Comparison of ENCODE assay signal across 13 cellular contexts in genomic region chrX:9940397-9940796, GRCh38. TPM values are rescaled to one million over a fixed set of nuclear protein-coding genes. Genes with fewer than 3 reads are reported as not detected.
DNase-seq lines count a peak whose midpoint lies in the region; ATAC-seq lines count a peak whose summit lies in the region.
"Had no signal": no experiment of that assay in that cellular context is flagged by ENCODE, and none has a peak within 500 bp of the region (broad histone marks: within the 10 kb centered on the region; RNA-seq: fewer than 3 reads in every experiment).

No MANE protein-coding gene starts in this region.

- no peaks in the 10 kb centered on the region for H3K36me3 Mint-ChIP-seq in activated naive CD4-positive, alpha-beta T cell treated with anti-CD3 and anti-CD28 coated beads for 36 hours (ENCODE audit: low read depth)
- H3K36me3 Mint-ChIP-seq: activated naive CD4-positive, alpha-beta T cell treated with anti-CD3 and anti-CD28 coated beads, Interleukin-2, amount 50 U/mL, for 72 hours had no signal

- CTCF ChIA-PET in activated naive CD4-positive, alpha-beta T cell treated with anti-CD3 and anti-CD28 coated beads for 36 hours (lab: Charles Lee), result interaction anchor here (0.6 kb wide), 1 partner anchor 44 kb away, joined by 3 read pairs; no protein-coding TSS in a partner anchor

- peaks cover 6% of the 10 kb centered on the region for H3K4me1 Mint-ChIP-seq in activated naive CD4-positive, alpha-beta T cell treated with anti-CD3 and anti-CD28 coated beads for 36 hours (ENCODE audit: low read depth)

- H3K4me1 ChIP-seq in SJCRH30, result peaks cover 5% of the 10 kb centered on the region; the same call in 1 of the 2 replicates
- H3K4me1 ChIP-seq: right atrium auricular region had no signal

- H3K27ac Mint-ChIP-seq in activated naive CD4-positive, alpha-beta T cell treated with anti-CD3 and anti-CD28 coated beads for 36 hours, result no peak overlapping the region
- H3K27ac Mint-ChIP-seq: activated naive CD4-positive, alpha-beta T cell treated with anti-CD3 and anti-CD28 coated beads, Interleukin-2, amount 50 U/mL, for 72 hours had no signal

- H3K4me3 ChIP-seq in SJCRH30, result no peak overlapping the region
- H3K4me3 ChIP-seq: right atrium auricular region, SK-N-MC had no signal

- H3K27me3 Mint-ChIP-seq in activated naive CD4-positive, alpha-beta T cell treated with anti-CD3 and anti-CD28 coated beads for 36 hours (ENCODE audit: low read depth), result peaks cover 12% of the 10 kb centered on the region

- ATAC-seq in GM18870 (IDR thresholded peaks at IDR 0.05; ENCODE audit: unreplicated experiment), result no peak
- ATAC-seq: activated naive CD4-positive, alpha-beta T cell treated with anti-CD3 and anti-CD28 coated beads, Interleukin-2, amount 50 U/mL, for 72 hours had no signal

- H3K27ac ChIP-seq in SJCRH30, result no peak overlapping the region
- H3K27ac ChIP-seq: right atrium auricular region, SK-N-MC had no signal

- no peaks in the 10 kb centered on the region for H3K9me3 ChIP-seq in SJCRH30 (replicated peaks)

- no peaks in the 10 kb centered on the region for H3K27me3 ChIP-seq in SJCRH30
- H3K27me3 ChIP-seq: right atrium auricular region had no signal

- no peak overlapping the region for H3K4me3 Mint-ChIP-seq in activated naive CD4-positive, alpha-beta T cell treated with anti-CD3 and anti-CD28 coated beads for 36 hours

- H3K9me3 Mint-ChIP-seq in activated naive CD4-positive, alpha-beta T cell treated with anti-CD3 and anti-CD28 coated beads for 36 hours, result no peaks in the 10 kb centered on the region
- H3K9me3 Mint-ChIP-seq: activated naive CD4-positive, alpha-beta T cell treated with anti-CD3 and anti-CD28 coated beads, Interleukin-2, amount 50 U/mL, for 72 hours had no signal

- H3K36me3 ChIP-seq in SJCRH30, result no peaks in the 10 kb centered on the region
- H3K36me3 ChIP-seq: right atrium auricular region had no signal

- DNase-seq in activated naive CD4-positive, alpha-beta T cell treated with anti-CD3 and anti-CD28 coated beads for 36 hours, result peak; percentile 7
- no peak for DNase-seq in activated naive CD4-positive, alpha-beta T cell treated with anti-CD3 and anti-CD28 coated beads, Interleukin-2, amount 50 U/mL, for 16 hours
- DNase-seq in SJCRH30 (peak; percentile 32 to 55), fibroblast of peridontal ligament (ENCODE audit: extremely low read depth) (peak; percentile 9), superior temporal gyrus (ENCODE audit: extremely low spot score) (peak; percentile 45), NCI-H187 (lab: John Stamatoyannopoulos, UW) (no peak), SIG-M5 (lab: John Stamatoyannopoulos, UW) (no peak)
- DNase-seq: activated CD4-positive, alpha-beta T cell treated with anti-CD3 and anti-CD28 coated beads, Interleukin-2, amount 50 U/mL, for 1 hour; NCI-H2107 had no signal

- intact Hi-C loops in activated naive CD4-positive, alpha-beta T cell treated with anti-CD3 and anti-CD28 coated beads for 36 hours (cut with micrococcal nuclease), result no loop called here

RNA-seq across cellular contexts. Expression of gene CLDN34, which starts 26.8 kb away (rescaled TPM):
- total RNA-seq in activated naive CD4-positive, alpha-beta T cell treated with anti-CD3 and anti-CD28 coated beads for 36 hours, result not detected
- not detected in 2 replicates for total RNA-seq in SJCRH30 (2014; rRNA removed; shearing (Covaris generic))
- total RNA-seq: activated naive CD4-positive, alpha-beta T cell treated with anti-CD3 and anti-CD28 coated beads, Interleukin-2, amount 50 U/mL, for 72 hours; right atrium auricular region had no signal

Comparison
In these comparisons a context has a peak if more than half of its experiments do, and no peak if none do; other contexts are left out.
1. DNase-seq: peak in activated naive CD4-positive, alpha-beta T cell treated with anti-CD3 and anti-CD28 coated beads for 36 hours (single experiment), SJCRH30 (2 of 2), fibroblast of peridontal ligament (single experiment) and superior temporal gyrus (single experiment); none in activated naive CD4-positive, alpha-beta T cell treated with anti-CD3 and anti-CD28 coated beads, Interleukin-2, amount 50 U/mL, for 16 hours (single experiment), NCI-H187 (0 of 2) and SIG-M5 (single experiment).